ENCODE assay signal across 9 cellular contexts in genomic region chr11:587978-588380, GRCh38. TPM values are rescaled to one million over a fixed set of nuclear protein-coding genes. Genes with fewer than 3 reads are reported as not detected.
DNase-seq lines count a peak whose midpoint lies in the region; ATAC-seq and TF ChIP-seq lines count a peak whose summit lies in the region.
"Had no signal": no experiment of that assay in that cellular context is flagged by ENCODE, and none has a peak within 500 bp of the region (broad histone marks: within the 10 kb centered on the region; RNA-seq: fewer than 3 reads in every experiment).

No MANE protein-coding gene starts in this region.

- no peak for TF ChIP-seq CTCF in fibroblast of villous mesenchyme (IDR thresholded peaks at IDR 0.05; ENCODE audit: insufficient read depth, low read depth, low read length)

- ATAC-seq in HG02571 (IDR thresholded peaks at IDR 0.05; ENCODE audit: unreplicated experiment) (no peak), HG02759 (IDR thresholded peaks at IDR 0.05; ENCODE audit: unreplicated experiment) (no peak)

- no peak overlapping the region for H3K4me3 ChIP-seq in fibroblast of villous mesenchyme (ENCODE audit: low read depth, low read length)

- DNase-seq in KG1 (lab: John Stamatoyannopoulos, UW) (peak; percentile 21), fibroblast of villous mesenchyme (ENCODE audit: low read depth) (peak; percentile 91), dedifferentiated amniotic fluid mesenchymal stem cell (ENCODE audit: extremely low spot score) (no peak), midbrain (lab: John Stamatoyannopoulos, UW) (no peak)
- peak; percentile 42 to 49 (median 48) for DNase-seq in activated CD8-positive, alpha-beta memory T cell treated with anti-CD3 and anti-CD28 coated beads for 48 hours (ENCODE audit: low read depth in 2 of 3, low spot score in 2 of 3)
- peak; percentile 51 to 56 for DNase-seq in stimulated activated CD4-positive, alpha-beta T cell treated with anti-CD3 and anti-CD28 coated beads, Interleukin-4, amount 100 ng/mL, for 48 hours (ENCODE audit: low read depth in 2 of 2)

RNA-seq across cellular contexts. Expression of gene PHRF1, which starts 11.7 kb away (rescaled TPM):
- 29.4 and 38.7 TPM in 2 replicates for total RNA-seq in fibroblast of villous mesenchyme

RNA-seq across cellular contexts. Expression of gene RASSF7, which starts 27.2 kb away (rescaled TPM):
- 14.2 and 15.5 TPM in 2 replicates for total RNA-seq in fibroblast of villous mesenchyme

RNA-seq across cellular contexts. Expression of gene LMNTD2, which starts 27.4 kb away (rescaled TPM):
- total RNA-seq in fibroblast of villous mesenchyme, result 1.6 and 2.2 TPM in 2 replicates

RNA-seq across cellular contexts. Expression of gene IRF7, which starts 27.8 kb away (rescaled TPM):
- 7.7 and 8.2 TPM in 2 replicates for total RNA-seq in fibroblast of villous mesenchyme

RNA-seq across cellular contexts. Expression of gene CDHR5, which starts 36.8 kb away (rescaled TPM):
- total RNA-seq in fibroblast of villous mesenchyme, result not detected in 2 replicates
- total RNA-seq: glomerular endothelial cell had no signal

Comparison
In these comparisons a context has a peak if more than half of its experiments do, and no peak if none do; other contexts are left out.
1. DNase-seq: peak in KG1 (single experiment), activated CD8-positive, alpha-beta memory T cell treated with anti-CD3 and anti-CD28 coated beads for 48 hours (3 of 3), fibroblast of villous mesenchyme (single experiment) and stimulated activated CD4-positive, alpha-beta T cell treated with anti-CD3 and anti-CD28 coated beads, Interleukin-4, amount 100 ng/mL, for 48 hours (2 of 2); none in dedifferentiated amniotic fluid mesenchymal stem cell (single experiment) and midbrain (single experiment).